Comparison of ENCODE assay signal across 10 cellular contexts in the genomic region with DNA sequence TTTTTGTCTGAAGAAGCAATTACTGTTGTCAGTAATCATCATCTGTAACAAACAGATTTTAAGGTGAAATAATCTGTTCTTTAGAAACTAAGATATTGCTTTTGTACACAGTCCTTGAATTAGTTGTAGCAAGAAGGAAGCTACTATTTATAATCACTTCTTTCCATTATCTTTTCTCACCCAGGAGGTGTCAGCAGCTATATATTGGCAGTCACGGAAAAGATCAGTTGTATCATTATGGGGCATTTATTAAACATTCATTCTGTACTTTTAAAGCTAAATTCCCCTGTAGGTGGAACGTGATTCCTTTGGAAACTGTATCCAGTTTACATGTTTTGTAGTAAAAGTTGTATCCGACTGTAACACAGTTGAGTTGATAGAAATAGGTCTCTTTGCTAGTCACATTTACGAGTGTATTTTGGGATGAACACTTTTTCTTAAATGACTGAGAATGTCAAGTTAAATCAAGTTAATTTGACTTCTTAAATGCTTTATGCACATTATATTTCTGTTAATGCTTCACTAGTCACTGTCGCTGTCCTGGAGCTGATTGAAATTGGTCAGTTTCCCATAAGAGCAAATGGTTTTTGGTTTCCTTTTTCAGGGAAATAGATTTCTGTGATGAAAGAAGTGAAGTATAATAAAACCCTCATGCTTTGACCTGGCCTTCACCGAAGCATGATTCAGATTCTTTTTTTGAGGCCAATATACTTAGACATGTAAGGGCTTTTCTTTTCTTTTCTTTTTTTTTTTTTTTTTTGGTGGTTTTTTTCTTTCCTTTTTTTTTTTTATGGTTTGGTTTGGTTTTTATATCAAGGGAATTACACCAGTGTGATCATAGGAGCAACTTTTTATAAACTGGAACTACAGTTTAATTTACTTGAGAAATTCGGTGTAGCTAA. TPM values are rescaled to one million over a fixed set of nuclear protein-coding genes. Genes with fewer than 3 reads are reported as not detected.
DNase-seq lines count a peak whose midpoint lies in the region; ATAC-seq, FAIRE-seq and TF ChIP-seq lines count a peak whose summit lies in the region.
"Had no signal": no experiment of that assay in that cellular context is flagged by ENCODE, and none has a peak within 500 bp of the region (broad histone marks: within the 10 kb centered on the region; RNA-seq: fewer than 3 reads in every experiment).

No MANE protein-coding gene starts in this region.

- TF ChIP-seq CTCF in foreskin keratinocyte (conservative IDR thresholded peaks at IDR 0.05): peak; percentile 10

- H3K27ac Mint-ChIP-seq in T-helper 17 cell: peak overlapping the region; percentile 45
- H3K27ac Mint-ChIP-seq in activated naive CD4-positive, alpha-beta T cell treated with anti-CD3 and anti-CD28 coated beads, Interleukin-2, amount 10 ng/mL, durations not matched to agents 7 days and 5 days: no peak overlapping the region
- H3K27ac Mint-ChIP-seq: activated CD8-positive, alpha-beta T cell treated with anti-CD3 and anti-CD28 coated beads, Interleukin-2, amount 10 ng/mL, durations not matched to agents 7 days and 5 days had no signal

- H3K4me3 ChIP-seq in skeletal muscle cell (ENCODE audit: low read depth, low read length): peak overlapping the region; percentile 1

- H3K9me3 ChIP-seq in T-helper 17 cell (ENCODE audit: control insufficient read depth, low read length, poor library complexity, severe bottlenecking): no peaks in the 10 kb centered on the region

- no peak for FAIRE-seq in HTR-8/SVneo (lab: Jason Lieb, UNC)

- H3K4me1 Mint-ChIP-seq in T-helper 17 cell: peaks cover 38% of the 10 kb centered on the region
- peaks cover 35% of the 10 kb centered on the region for H3K4me1 Mint-ChIP-seq in activated naive CD4-positive, alpha-beta T cell treated with anti-CD3 and anti-CD28 coated beads, Interleukin-2, amount 10 ng/mL, durations not matched to agents 7 days and 5 days

- H3K27ac ChIP-seq in foreskin keratinocyte: peak overlapping the region; percentile 43

- DNase-seq in ELR (ENCODE audit: low read depth) (peak; percentile 37), T-helper 17 cell (no peak), foreskin keratinocyte (no peak), skeletal muscle cell (ENCODE audit: low read depth) (no peak), HTR-8/SVneo (ENCODE audit: insufficient read length, low spot score) (no peak), GM19240 (ENCODE audit: insufficient read length, low spot score) (no peak), KG1 (lab: John Stamatoyannopoulos, UW) (no peak)
- no peak for DNase-seq in activated naive CD4-positive, alpha-beta T cell treated with anti-CD3 and anti-CD28 coated beads, Interleukin-2, amount 10 ng/mL, durations not matched to agents 7 days and 5 days
- DNase-seq: activated CD8-positive, alpha-beta T cell treated with anti-CD3 and anti-CD28 coated beads, Interleukin-2, amount 10 ng/mL, durations not matched to agents 7 days and 5 days; KBM-7 had no signal

- ATAC-seq in T-helper 17 cell (no peak), foreskin keratinocyte (no peak)
- ATAC-seq: activated CD8-positive, alpha-beta T cell treated with anti-CD3 and anti-CD28 coated beads, Interleukin-2, amount 10 ng/mL, durations not matched to agents 7 days and 5 days had no signal

- H3K4me3 Mint-ChIP-seq in T-helper 17 cell: peak overlapping the region; percentile 57
- no peak overlapping the region for H3K4me3 Mint-ChIP-seq in activated naive CD4-positive, alpha-beta T cell treated with anti-CD3 and anti-CD28 coated beads, Interleukin-2, amount 10 ng/mL, durations not matched to agents 7 days and 5 days
- H3K4me3 Mint-ChIP-seq: activated CD8-positive, alpha-beta T cell treated with anti-CD3 and anti-CD28 coated beads, Interleukin-2, amount 10 ng/mL, durations not matched to agents 7 days and 5 days had no signal

- H3K27me3 ChIP-seq in foreskin keratinocyte: no peaks in the 10 kb centered on the region

- peaks cover 28% of the 10 kb centered on the region for H3K4me1 ChIP-seq in foreskin keratinocyte

- no peaks in the 10 kb centered on the region for H3K36me3 Mint-ChIP-seq in T-helper 17 cell (ENCODE audit: low read depth)
- H3K36me3 Mint-ChIP-seq in activated naive CD4-positive, alpha-beta T cell treated with anti-CD3 and anti-CD28 coated beads, Interleukin-2, amount 10 ng/mL, durations not matched to agents 7 days and 5 days: peaks cover 5% of the 10 kb centered on the region

- H3K27me3 Mint-ChIP-seq in T-helper 17 cell: no peaks in the 10 kb centered on the region
- no peaks in the 10 kb centered on the region for H3K27me3 Mint-ChIP-seq in activated naive CD4-positive, alpha-beta T cell treated with anti-CD3 and anti-CD28 coated beads, Interleukin-2, amount 10 ng/mL, durations not matched to agents 7 days and 5 days

- CTCF ChIA-PET in activated naive CD4-positive, alpha-beta T cell treated with anti-CD3 and anti-CD28 coated beads, Interleukin-2, amount 10 ng/mL, durations not matched to agents 7 days and 5 days (lab: Charles Lee): interaction anchor here (1.0 to 2.0 kb wide), 3 partner anchors 18 to 137 kb away, joined by 3 to 4 read pairs (median 4); no protein-coding TSS in a partner anchor

- H3K9me3 Mint-ChIP-seq in activated naive CD4-positive, alpha-beta T cell treated with anti-CD3 and anti-CD28 coated beads, Interleukin-2, amount 10 ng/mL, durations not matched to agents 7 days and 5 days: no peaks in the 10 kb centered on the region

RNA-seq across cellular contexts. Expression of gene QKI, which starts 5.1 kb away (rescaled TPM):
- total RNA-seq in T-helper 17 cell: 10 to 100 TPM; 87.4 to 95.3 TPM
- 86.6 and 89.8 TPM in 2 replicates for total RNA-seq in foreskin keratinocyte
- 9.4 and 10.3 TPM in 2 replicates for polyA plus RNA-seq in foreskin keratinocyte
